16 cellular contexts compared by ENCODE assay signal in the genomic region with DNA sequence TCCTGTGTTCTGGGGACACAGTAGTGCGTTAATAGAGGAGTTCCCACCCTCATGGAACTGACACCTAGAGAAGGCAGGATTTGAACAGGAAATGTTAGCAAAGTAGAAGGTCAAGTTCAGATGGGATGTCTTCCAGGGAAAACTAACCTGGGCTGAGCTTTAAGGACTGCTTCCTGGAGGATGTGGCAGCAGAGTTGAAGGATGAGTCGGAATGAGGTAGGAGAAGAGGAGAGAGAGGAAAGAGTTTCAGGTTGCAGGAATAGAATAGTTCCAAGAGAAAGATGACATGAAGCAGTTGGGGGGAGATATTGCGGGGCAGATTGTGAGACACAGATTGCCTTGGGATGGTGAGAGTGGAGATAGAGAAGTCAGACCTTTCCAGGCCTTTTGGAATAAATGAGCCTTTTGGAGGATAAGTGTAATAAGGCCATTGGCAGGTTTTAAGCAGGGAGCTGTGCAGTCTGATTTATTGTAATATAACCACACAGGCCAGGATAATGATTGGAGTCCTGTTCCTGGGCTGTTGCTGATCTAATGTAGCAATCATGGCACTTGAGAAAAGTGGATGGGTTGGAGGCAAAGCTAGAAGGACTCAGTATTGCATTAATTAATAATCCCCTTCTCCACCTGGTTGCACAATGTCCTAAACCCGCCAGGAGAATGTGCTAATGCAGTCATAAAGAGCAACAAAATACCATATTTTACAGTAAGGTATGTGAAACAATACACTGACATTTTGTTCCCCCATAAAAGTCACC.
DNase-seq lines count a peak whose midpoint lies in the region; ATAC-seq and TF ChIP-seq lines count a peak whose summit lies in the region.
"Had no signal": no experiment of that assay in that cellular context is flagged by ENCODE, and none has a peak within 500 bp of the region (broad histone marks: within the 10 kb centered on the region; RNA-seq: fewer than 3 reads in every experiment).

No MANE protein-coding gene starts in this region.

- H3K27ac ChIP-seq in gastroesophageal sphincter: no peak overlapping the region

- H3K27me3 ChIP-seq in gastroesophageal sphincter: no peaks in the 10 kb centered on the region
- H3K27me3 ChIP-seq: BE2C, upper lobe of left lung had no signal

- no peak for TF ChIP-seq EP300 in gastroesophageal sphincter (IDR thresholded peaks at IDR 0.05)

- no peaks in the 10 kb centered on the region for H3K36me3 Mint-ChIP-seq in stimulated activated naive CD8-positive, alpha-beta T cell treated with anti-CD3 and anti-CD28 coated beads, Interleukin-15, Interleukin-2, amounts not matched to agents 100 ng/mL and 50 ng/mL, for 24 hours (ENCODE audit: low read depth)
- H3K36me3 Mint-ChIP-seq: IgD-negative memory B cell had no signal

- 68 to 89% methylated on average over 3 to 4 of the region's 4 CpGs for WGBS in gastroesophageal sphincter (ENCODE audit: low coverage in 1 of 2), 2 donors

- ATAC-seq in stimulated activated naive CD8-positive, alpha-beta T cell treated with anti-CD3 and anti-CD28 coated beads, Interleukin-15, Interleukin-2, amounts not matched to agents 100 U/mL and 50 U/mL, for 24 hours: no peak
- peak; percentile 22 for ATAC-seq in gastroesophageal sphincter
- ATAC-seq in GM18519 (IDR thresholded peaks at IDR 0.05; ENCODE audit: low FRiP score, unreplicated experiment): no peak
- ATAC-seq: heart left ventricle had no signal

- H3K9me3 ChIP-seq in gastroesophageal sphincter: no peaks in the 10 kb centered on the region
- H3K9me3 ChIP-seq: BE2C, heart left ventricle, upper lobe of left lung had no signal

- H3K4me3 ChIP-seq in gastroesophageal sphincter: no peak overlapping the region
- H3K4me3 ChIP-seq: heart left ventricle, upper lobe of left lung had no signal

- no peaks in the 10 kb centered on the region for H3K4me1 ChIP-seq in gastroesophageal sphincter
- H3K4me1 ChIP-seq: BE2C had no signal

- DNase-seq in stimulated activated naive CD8-positive, alpha-beta T cell treated with anti-CD3 and anti-CD28 coated beads, Interleukin-15, Interleukin-2, amounts not matched to agents 100 U/mL and 50 U/mL, for 24 hours: no peak
- DNase-seq in NCI-H2227 treated with DMSO at 0.1 percent for 48 hours (lab: John Stamatoyannopoulos, UW): peak; percentile 4
- DNase-seq in effector CD8-positive, alpha-beta T cell (lab: John Stamatoyannopoulos, UW): no peak
- no peak for DNase-seq in UCSD-AML1 (lab: John Stamatoyannopoulos, UW; ENCODE audit: unreplicated experiment)
- no peak for DNase-seq in EL
- DNase-seq: activated CD4-positive, alpha-beta T cell treated with anti-CD3 and anti-CD28 coated beads, Interleukin-2, amount 50 U/mL, for 48 hours; BE2C; heart left ventricle; NCI-H69; T1000 had no signal

- peak overlapping the region; percentile 5 for H3K27ac Mint-ChIP-seq in stimulated activated naive CD8-positive, alpha-beta T cell treated with anti-CD3 and anti-CD28 coated beads, Interleukin-15, Interleukin-2, amounts not matched to agents 100 ng/mL and 50 ng/mL, for 24 hours

- no peaks in the 10 kb centered on the region for H3K36me3 ChIP-seq in gastroesophageal sphincter
- H3K36me3 ChIP-seq: BE2C, heart left ventricle, upper lobe of left lung had no signal

- no peak for TF ChIP-seq POLR2A in gastroesophageal sphincter (IDR thresholded peaks at IDR 0.05)

- H3K4me1 Mint-ChIP-seq in stimulated activated naive CD8-positive, alpha-beta T cell treated with anti-CD3 and anti-CD28 coated beads, Interleukin-15, Interleukin-2, amounts not matched to agents 100 ng/mL and 50 ng/mL, for 24 hours (ENCODE audit: low read depth): peaks cover 42% of the 10 kb centered on the region

- TF ChIP-seq CTCF in gastroesophageal sphincter (IDR thresholded peaks at IDR 0.05): no peak

- no peaks in the 10 kb centered on the region for H3K9me3 Mint-ChIP-seq in stimulated activated naive CD8-positive, alpha-beta T cell treated with anti-CD3 and anti-CD28 coated beads, Interleukin-15, Interleukin-2, amounts not matched to agents 100 ng/mL and 50 ng/mL, for 24 hours
- H3K9me3 Mint-ChIP-seq: activated naive CD4-positive, alpha-beta T cell treated with anti-CD3 and anti-CD28 coated beads for 36 hours had no signal

- H3K4me3 Mint-ChIP-seq in stimulated activated naive CD8-positive, alpha-beta T cell treated with anti-CD3 and anti-CD28 coated beads, Interleukin-15, Interleukin-2, amounts not matched to agents 100 ng/mL and 50 ng/mL, for 24 hours: no peak overlapping the region
- H3K4me3 Mint-ChIP-seq: activated naive CD4-positive, alpha-beta T cell treated with anti-CD3 and anti-CD28 coated beads for 36 hours had no signal

- peaks cover 4% of the 10 kb centered on the region for H3K27me3 Mint-ChIP-seq in stimulated activated naive CD8-positive, alpha-beta T cell treated with anti-CD3 and anti-CD28 coated beads, Interleukin-15, Interleukin-2, amounts not matched to agents 100 ng/mL and 50 ng/mL, for 24 hours
